Comparison of ENCODE assay signal across 14 cellular contexts in the genomic region with DNA sequence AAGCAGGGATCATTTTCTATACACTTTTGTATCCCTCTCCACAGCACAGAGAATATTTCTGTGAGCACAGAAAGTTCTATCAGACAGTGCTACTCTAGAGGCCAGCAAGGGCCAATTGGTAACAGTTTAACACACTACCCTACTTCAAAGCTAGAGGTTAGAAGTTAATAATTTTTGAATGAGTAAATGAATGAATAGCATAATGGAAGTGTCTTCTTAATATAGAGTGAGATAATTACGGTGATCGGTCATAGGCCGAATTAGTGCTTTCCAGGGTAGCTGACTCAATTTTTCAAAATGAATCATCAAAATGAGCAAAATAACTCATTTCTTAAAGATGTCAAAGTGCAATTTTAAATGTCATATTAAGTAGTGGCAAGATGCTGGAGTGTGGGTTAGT.
DNase-seq lines count a peak whose midpoint lies in the region; ATAC-seq and TF ChIP-seq lines count a peak whose summit lies in the region.
"Had no signal": no experiment of that assay in that cellular context is flagged by ENCODE, and none has a peak within 500 bp of the region (broad histone marks: within the 10 kb centered on the region; RNA-seq: fewer than 3 reads in every experiment).

No MANE protein-coding gene starts in this region.

- H3F3A ChIP-seq in neural progenitor cell (ENCODE audit: low read depth), result peaks cover 12% of the 10 kb centered on the region

- H3K4me3 ChIP-seq in neural progenitor cell (no peak overlapping the region), HAP-1 (no peak overlapping the region)
- H3K4me3 ChIP-seq: coronary artery, thoracic aorta had no signal

- H3K4me2 ChIP-seq in neural progenitor cell, result no peak overlapping the region

- H3K27me3 ChIP-seq in neural progenitor cell (no peaks in the 10 kb centered on the region), HAP-1 (ENCODE audit: low read depth) (peaks cover 5% of the 10 kb centered on the region; the same call in 1 of the 2 replicates)

- no peak overlapping the region for H3K9ac ChIP-seq in neural progenitor cell

- H3K27me3 Mint-ChIP-seq in neural progenitor cell (ENCODE audit: insufficient read depth, low read depth), result no peaks in the 10 kb centered on the region

- no peak overlapping the region for H2AFZ ChIP-seq in neural progenitor cell (replicated peaks)

- no peak overlapping the region for H3K4me3 Mint-ChIP-seq in neural progenitor cell

- H3K36me3 ChIP-seq in neural progenitor cell (no peaks in the 10 kb centered on the region), HAP-1 (replicated peaks) (no peaks in the 10 kb centered on the region)
- H3K36me3 ChIP-seq: thoracic aorta had no signal

- no peaks in the 10 kb centered on the region for H3K9me3 Mint-ChIP-seq in neural progenitor cell

- TF ChIP-seq CTCF in neural progenitor cell (IDR thresholded peaks at IDR 0.05), result no peak

- H3K9me3 ChIP-seq in neural progenitor cell (ENCODE audit: low read depth), result no peaks in the 10 kb centered on the region
- no peaks in the 10 kb centered on the region for H3K9me3 ChIP-seq in HAP-1
- H3K9me3 ChIP-seq: thoracic aorta had no signal

- H4K20me1 ChIP-seq in neural progenitor cell (ENCODE audit: low read depth), result no peaks in the 10 kb centered on the region

- no peak overlapping the region for H3K27ac Mint-ChIP-seq in neural progenitor cell

- DNase-seq in ACHN (peak; percentile 45), neural progenitor cell (ENCODE audit: low spot score) (no peak), midbrain (lab: John Stamatoyannopoulos, UW) (no peak), HAP-1 (ENCODE audit: low spot score in 2 of 2) (no peak)
- no peak for DNase-seq in NK-92 treated with Interleukin-12 subunit alpha and Interleukin-12 subunit beta, amount 100 ng/mL, for 24 hours (lab: John Stamatoyannopoulos, UW)
- DNase-seq: 8988T, Karpas-422 had no signal

- H3K36me3 Mint-ChIP-seq in neural progenitor cell, result no peaks in the 10 kb centered on the region

- H3K4me1 ChIP-seq in neural progenitor cell, result peaks cover 20% of the 10 kb centered on the region
- H3K4me1 ChIP-seq in HAP-1, result no peaks in the 10 kb centered on the region

- in situ Hi-C loops in ACHN (cut with HindIII; ENCODE audit: low pct_ligation_motif_present, low pct_unique_long_range_greater_than_20kb, low sequenced_read_pairs), result no loop called here
- in situ Hi-C loops in HAP-1 (cut with MboI; ENCODE audit: low sequenced_read_pairs), result no loop called here

- H3K79me2 ChIP-seq in neural progenitor cell (ENCODE audit: low read depth), result no peaks in the 10 kb centered on the region

- ATAC-seq in GM19395 (IDR thresholded peaks at IDR 0.05; ENCODE audit: unreplicated experiment), result peak; percentile 83
- peak; percentile 89 for ATAC-seq in HG02759 (IDR thresholded peaks at IDR 0.05; ENCODE audit: unreplicated experiment)
- peak; percentile 95 for ATAC-seq in HG03354 (IDR thresholded peaks at IDR 0.05; ENCODE audit: poor library complexity, severe bottlenecking, unreplicated experiment)
- ATAC-seq: Panc1, sciatic nerve had no signal

- no peak overlapping the region for H3K27ac ChIP-seq in neural progenitor cell
- H3K27ac ChIP-seq: coronary artery, thoracic aorta had no signal

- peaks cover 30% of the 10 kb centered on the region for H3K4me1 Mint-ChIP-seq in neural progenitor cell
